In genomic region chr17:1942066-1942365, GRCh38 we compare ENCODE assay signal across 14 cellular contexts.
DNase-seq lines count a peak whose midpoint lies in the region; ATAC-seq, FAIRE-seq and TF ChIP-seq lines count a peak whose summit lies in the region.
"Had no signal": no experiment of that assay in that cellular context is flagged by ENCODE, and none has a peak within 500 bp of the region (broad histone marks: within the 10 kb centered on the region; RNA-seq: fewer than 3 reads in every experiment).

No MANE protein-coding gene starts in this region.

- ATAC-seq in GM23338 (peak; percentile 9; the same call in 2 of the 3 replicates), GM12878 (peak; percentile 26; the same call in 2 of the 3 replicates), GM21447 (IDR thresholded peaks at IDR 0.05; ENCODE audit: unreplicated experiment) (no peak), GM19455 (IDR thresholded peaks at IDR 0.05; ENCODE audit: unreplicated experiment) (no peak)
- ATAC-seq: HCT116 had no signal

- H4K20me1 ChIP-seq in BLaER1 (peaks cover 74% of the 10 kb centered on the region), GM23338 (replicated peaks; ENCODE audit: insufficient read depth) (no peaks in the 10 kb centered on the region), GM12878 (ENCODE audit: control insufficient read depth, insufficient read depth) (no peaks in the 10 kb centered on the region), osteoblast (ENCODE audit: insufficient read depth, low read length) (no peaks in the 10 kb centered on the region)

- H3K27me3 ChIP-seq in BLaER1 (no peaks in the 10 kb centered on the region), GM23338 (ENCODE audit: insufficient read depth) (no peaks in the 10 kb centered on the region), GM12878 (replicated peaks in 1 of 2; ENCODE audit: control insufficient read depth in 2 of 2, insufficient read depth in 2 of 2, low read length in 1 of 2) (no peaks in the 10 kb centered on the region), osteoblast (ENCODE audit: insufficient read depth, low read length) (no peaks in the 10 kb centered on the region)

- CTCF ChIA-PET in GM12878 (lab: Yijun Ruan, JAX) = no interaction called here

- H2AFZ ChIP-seq in GM23338 (no peak overlapping the region), GM12878 (ENCODE audit: control insufficient read depth, low read depth, low read length) (no peak overlapping the region), osteoblast (ENCODE audit: low read length) (no peak overlapping the region)

- no peak overlapping the region for H3K4me3 ChIP-seq in BLaER1
- no peak overlapping the region for H3K4me3 ChIP-seq in GM23338
- no peak overlapping the region for H3K4me3 ChIP-seq in GM12878
- H3K4me3 ChIP-seq in osteoblast (ENCODE audit: insufficient read depth, low read length) = no peak overlapping the region
- H3K4me3 ChIP-seq: BLaER1 treated with 17β-estradiol and CSF1 and Interleukin-3, amounts not matched to agents 10 nM and 100 nM had no signal

- no peak for FAIRE-seq in GM12878 (lab: Jason Lieb, UNC)

- H3K27ac ChIP-seq in BLaER1 (peak overlapping the region; percentile 12; the same call in 1 of the 2 replicates), GM23338 (ENCODE audit: low read depth) (no peak overlapping the region), GM12878 (ENCODE audit: control insufficient read depth, insufficient read depth) (no peak overlapping the region), osteoblast (ENCODE audit: low read depth, low read length) (no peak overlapping the region)

- no TSS peak for BruUV-seq in GM12878 (replicated peaks; lab: Mats Ljungman, UMichigan)

- H3K9me3 ChIP-seq in BLaER1 (no peaks in the 10 kb centered on the region), GM12878 (replicated peaks; ENCODE audit: control insufficient read depth, insufficient read depth, low read length) (no peaks in the 10 kb centered on the region), osteoblast (ENCODE audit: low read depth, low read length) (no peaks in the 10 kb centered on the region)
- H3K9me3 ChIP-seq: BLaER1 treated with 17β-estradiol and CSF1 and Interleukin-3, amounts not matched to agents 10 nM and 100 nM had no signal

- intact Hi-C loops in GM12878 (cut with micrococcal nuclease; ENCODE audit: unreplicated experiment) = no loop called here

- H3K4me2 ChIP-seq in BLaER1 (no peak overlapping the region; the same call in 1 of the 2 replicates), GM23338 (no peak overlapping the region), GM12878 (ENCODE audit: control insufficient read depth, insufficient read depth) (no peak overlapping the region), osteoblast (ENCODE audit: insufficient read depth, low read length) (no peak overlapping the region)

- peaks cover 5% of the 10 kb centered on the region; the same call in 2 of the 3 replicates for H3K4me1 Mint-ChIP-seq in GM23338
- H3K4me1 Mint-ChIP-seq: CD4-positive, CD25-positive, alpha-beta regulatory T cell had no signal

- H3K9me3 Mint-ChIP-seq in GM23338 = no peaks in the 10 kb centered on the region; the same call in 1 of the 3 replicates

- H3K27ac Mint-ChIP-seq in GM23338 = no peak overlapping the region
- H3K27ac Mint-ChIP-seq: CD4-positive, CD25-positive, alpha-beta regulatory T cell had no signal

- TF ChIP-seq RAD21 in GM12878 (IDR thresholded peaks at IDR 0.05; ENCODE audit: insufficient read depth, low read depth, low read length) = no peak

- TF ChIP-seq POLR2A in GM12878 (IDR thresholded peaks at IDR 0.05; ENCODE audit: low read depth, low read length) = no peak

- TF ChIP-seq CTCF in GM23338 (conservative IDR thresholded peaks at IDR 0.05; ENCODE audit: low read depth in 2 of 2) (no peak), GM12878 (IDR thresholded peaks at IDR 0.05 in 2 of 3, conservative IDR thresholded peaks at IDR 0.05 in 1 of 3; ENCODE audit: control insufficient read depth in 2 of 3, extremely low read depth in 1 of 3, insufficient read depth in 1 of 3, low read depth in 3 of 3, low read length in 3 of 3) (no peak), osteoblast (IDR thresholded peaks at IDR 0.05; ENCODE audit: extremely low read depth, low read depth, low read length) (no peak)

- TF ChIP-seq EP300 in GM12878 (IDR thresholded peaks at IDR 0.05; ENCODE audit: borderline replicate concordance in 1 of 2, control insufficient read depth in 1 of 2, low read depth in 2 of 2, low read length in 2 of 2) = no peak

- no peaks in the 10 kb centered on the region for H3K79me2 ChIP-seq in GM23338 (replicated peaks; ENCODE audit: insufficient read depth)
- no peaks in the 10 kb centered on the region for H3K79me2 ChIP-seq in GM12878 (ENCODE audit: control insufficient read depth, insufficient read depth, low read length)
- no peaks in the 10 kb centered on the region for H3K79me2 ChIP-seq in osteoblast (ENCODE audit: insufficient read depth, low read length)

- H3K9me2 ChIP-seq in GM23338 (ENCODE audit: insufficient read depth) = no peaks in the 10 kb centered on the region

- in situ Hi-C loops in GM12878 (cut with MboI) = no loop called here

- H3K36me3 ChIP-seq in BLaER1 = no peaks in the 10 kb centered on the region
- H3K36me3 ChIP-seq in GM23338 (ENCODE audit: insufficient read depth) = no peaks in the 10 kb centered on the region
- H3K36me3 ChIP-seq in GM12878 (ENCODE audit: control insufficient read depth in 2 of 2, insufficient read depth in 2 of 2, low read length in 1 of 2) = no peaks in the 10 kb centered on the region
- H3K36me3 ChIP-seq in osteoblast (ENCODE audit: insufficient read depth, low read length) = no peaks in the 10 kb centered on the region
- H3K36me3 ChIP-seq: BLaER1 treated with 17β-estradiol and CSF1 and Interleukin-3, amounts not matched to agents 10 nM and 100 nM had no signal

- RAD21 ChIA-PET in GM12878 (lab: Charles Lee; ENCODE audit: unreplicated experiment) = no interaction called here

- H3K36me3 Mint-ChIP-seq in GM23338 (ENCODE audit: low read depth) = no peaks in the 10 kb centered on the region
- H3K36me3 Mint-ChIP-seq: CD4-positive, CD25-positive, alpha-beta regulatory T cell had no signal

- DNase-seq in GM23338 (ENCODE audit: low spot score) (no peak), GM12878 (ENCODE audit: low read depth, low spot score) (no peak), osteoblast (ENCODE audit: insufficient read length, low spot score, missing footprints) (peak; percentile 71), germinal center (ENCODE audit: low spot score) (no peak)
- DNase-seq: 8988T; AML-193; CD4-positive, CD25-positive, alpha-beta regulatory T cell; DMS53; GF-D8 had no signal

- H3K9ac ChIP-seq in BLaER1 (no peak overlapping the region), GM12878 (ENCODE audit: control insufficient read depth, insufficient read depth, low read length) (no peak overlapping the region)

- POLR2A ChIA-PET in GM12878 (lab: Charles Lee) = no interaction called here

- H3K4me1 ChIP-seq in BLaER1 (peaks cover 60% of the 10 kb centered on the region), GM23338 (ENCODE audit: insufficient read depth) (no peaks in the 10 kb centered on the region), GM12878 (ENCODE audit: control insufficient read depth, insufficient read depth, low read length) (no peaks in the 10 kb centered on the region; the same call in 1 of the 2 replicates), osteoblast (ENCODE audit: insufficient read depth, low read length) (no peaks in the 10 kb centered on the region)

- H3K4me3 Mint-ChIP-seq in GM23338 = no peak overlapping the region
- H3K4me3 Mint-ChIP-seq: CD4-positive, CD25-positive, alpha-beta regulatory T cell had no signal

- SMC1A ChIA-PET in GM12878 (lab: Charles Lee; ENCODE audit: uncharacterized antibody, unreplicated experiment) = no interaction called here

- no peaks in the 10 kb centered on the region for H3F3A ChIP-seq in GM23338 (replicated peaks; ENCODE audit: low read depth)

- H3K27me3 Mint-ChIP-seq in GM23338 (ENCODE audit: insufficient read depth, low read depth, poor library complexity) = peaks cover 14% of the 10 kb centered on the region
- H3K27me3 Mint-ChIP-seq: CD4-positive, CD25-positive, alpha-beta regulatory T cell had no signal

- 0% methylated on average over 6 of the region's 7 CpGs for WGBS in GM12878 (ENCODE audit: insufficient coverage, insufficient replicate concordance, low lambda C conversion rate, missing lambda C conversion rate)

TF ChIP-seq in GM23338, 12 proteins besides CTCF, POLR2A, EP300 and RAD21 (continues in another document):
- TF ChIP-seq STAT1 (IDR thresholded peaks at IDR 0.05; ENCODE audit: unreplicated experiment) (no peak), ETS1 (IDR thresholded peaks at IDR 0.05) (no peak)

TF ChIP-seq in GM12878, 131 proteins besides CTCF, POLR2A, EP300 and RAD21:
- TF ChIP-seq BHLHE40 (IDR thresholded peaks at IDR 0.05; ENCODE audit: borderline replicate concordance in 1 of 2, low read depth in 2 of 2, low read length in 1 of 2) (peak; percentile 77 to 86), SREBF2 (IDR thresholded peaks at IDR 0.05; ENCODE audit: low read length) (no peak), ZNF207 (IDR thresholded peaks at IDR 0.05; ENCODE audit: borderline replicate concordance) (no peak), CHD1 (IDR thresholded peaks at IDR 0.05; ENCODE audit: low read depth, low read length) (no peak), TBL1XR1 (IDR thresholded peaks at IDR 0.05; ENCODE audit: low read depth, low read length) (no peak), YBX1 (IDR thresholded peaks at IDR 0.05) (no peak), GATAD2B (conservative IDR thresholded peaks at IDR 0.05; ENCODE audit: low read depth) (no peak), HDAC2 (IDR thresholded peaks at IDR 0.05) (no peak), IKZF1 (conservative IDR thresholded peaks at IDR 0.05) (0 out of 2 replicates have a peak, but pooled peaks have one; percentile 29), KAT2A (conservative IDR thresholded peaks at IDR 0.05; ENCODE audit: control insufficient read depth, low read depth, low read length) (no peak)
- TF ChIP-seq, protein P1, sequence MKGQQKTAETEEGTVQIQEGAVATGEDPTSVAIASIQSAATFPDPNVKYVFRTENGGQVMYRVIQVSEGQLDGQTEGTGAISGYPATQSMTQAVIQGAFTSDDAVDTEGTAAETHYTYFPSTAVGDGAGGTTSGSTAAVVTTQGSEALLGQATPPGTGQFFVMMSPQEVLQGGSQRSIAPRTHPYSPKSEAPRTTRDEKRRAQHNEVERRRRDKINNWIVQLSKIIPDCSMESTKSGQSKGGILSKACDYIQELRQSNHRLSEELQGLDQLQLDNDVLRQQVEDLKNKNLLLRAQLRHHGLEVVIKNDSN (IDR thresholded peaks at IDR 0.05; ENCODE audit: borderline replicate concordance, extremely low read length, insufficient read depth, low read depth, low read length) = peak; percentile 18

Comparison
In these comparisons a context has a peak if more than half of its experiments do, and no peak if none do; other contexts are left out.
1. ATAC-seq: peak in GM23338 (single experiment) and GM12878 (single experiment); none in GM21447 (single experiment) and GM19455 (single experiment).